Comparison of ENCODE assay signal across 26 cellular contexts in genomic region chr2:238642973-238643372, GRCh38.
"Had no signal": no experiment of that assay in that cellular context is flagged by ENCODE, and none has a peak within 500 bp of the region (broad histone marks: within the 10 kb centered on the region; RNA-seq: fewer than 3 reads in every experiment).

No MANE protein-coding gene starts in this region.

- H3K4me1 ChIP-seq: gastrocnemius medialis, pancreas, uterus had no signal

- H3K4me1 Mint-ChIP-seq: central memory CD8-positive, alpha-beta T cell; natural killer cell had no signal

- ATAC-seq: effector memory CD8-positive, alpha-beta T cell; gastrocnemius medialis; left lobe of liver; natural killer cell; pancreas; sciatic nerve had no signal

- H3K36me3 Mint-ChIP-seq: natural killer cell had no signal

- H3K4me3 ChIP-seq: gastrocnemius medialis, hepatocyte, pancreas, smooth muscle cell, suprapubic skin, upper lobe of left lung, uterus had no signal

- H3K27ac ChIP-seq: pancreas, upper lobe of left lung had no signal

- H3K9me3 Mint-ChIP-seq: central memory CD8-positive, alpha-beta T cell; effector memory CD8-positive, alpha-beta T cell; natural killer cell; stimulated activated naive CD8-positive, alpha-beta T cell treated with anti-CD3 and anti-CD28 coated beads, Interleukin-15, amount 100 ng/mL, for 72 hours had no signal

- DNase-seq: cortex of kidney; effector memory CD8-positive, alpha-beta T cell; erythroblast; foreskin fibroblast; gastrocnemius medialis; kidney; mesendoderm; midbrain; natural killer cell; occipital lobe; pancreas; stimulated activated CD4-positive, alpha-beta T cell treated with anti-CD3 and anti-CD28 coated beads, Interleukin-12 subunit alpha, Interleukin-12 subunit beta, amount 100 ng/mL, for 4 hours; stimulated activated CD4-positive, alpha-beta T cell treated with anti-CD3 and anti-CD28 coated beads, Interleukin-1b, Interleukin-23, amount 100 ng/mL, for 48 hours; stimulated activated CD4-positive, alpha-beta T cell treated with anti-CD3 and anti-CD28 coated beads, Interleukin-4, amount 100 ng/mL, for 1 hour; stimulated activated CD8-positive, alpha-beta memory T cell treated with anti-CD3 and anti-CD28 coated beads, Interleukin-4, amount 100 ng/mL, for 48 hours; stimulated activated naive CD4-positive, alpha-beta T cell; upper lobe of left lung; uterus had no signal

- H3K4me2 ChIP-seq: hepatocyte, smooth muscle cell had no signal

- H3K27ac Mint-ChIP-seq: effector memory CD8-positive, alpha-beta T cell; natural killer cell; progenitor cell of endocrine pancreas had no signal

- H3K4me3 Mint-ChIP-seq: central memory CD8-positive, alpha-beta T cell; effector memory CD8-positive, alpha-beta T cell; natural killer cell had no signal

- H3K9me3 ChIP-seq: gastrocnemius medialis, pancreas, suprapubic skin, upper lobe of left lung, uterus had no signal

- H3K27me3 ChIP-seq: hepatocyte, pancreas, upper lobe of left lung, uterus had no signal

- H3K36me3 ChIP-seq: gastrocnemius medialis, pancreas, suprapubic skin, upper lobe of left lung, uterus had no signal

- H2AFZ ChIP-seq: hepatocyte had no signal
